1 cellular context compared by ENCODE assay signal in the genomic region with DNA sequence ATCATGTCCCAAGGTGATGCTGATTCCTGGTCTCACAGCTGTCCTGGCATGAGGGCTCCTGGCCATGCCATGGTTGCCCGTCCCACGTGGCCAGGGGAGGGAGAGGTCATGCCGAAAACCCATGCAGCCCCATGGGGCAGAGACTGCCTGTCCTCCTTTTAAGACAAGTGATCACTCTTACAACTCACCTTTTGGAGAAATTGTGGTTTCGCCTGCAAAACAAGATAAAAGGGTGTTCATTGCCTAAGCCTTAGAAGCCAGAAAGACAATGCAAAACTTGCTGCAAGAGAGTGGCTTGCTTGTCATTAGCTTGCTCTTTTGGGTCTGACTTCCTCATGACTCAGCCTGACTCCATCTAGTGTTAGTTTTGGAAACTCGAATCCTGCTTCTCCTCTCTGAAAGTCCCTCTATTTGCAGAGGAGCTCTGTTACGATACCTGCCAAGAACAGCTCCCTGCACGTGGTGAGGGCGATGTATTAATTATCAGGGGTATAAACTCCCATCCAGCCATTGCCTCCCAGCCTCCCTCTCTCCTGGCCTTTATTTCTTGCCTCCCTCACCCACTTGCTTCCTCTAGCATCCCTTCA.
TF ChIP-seq lines count a peak whose summit lies in the region.

No MANE protein-coding gene starts in this region.

TF ChIP-seq in K562, 482 proteins besides CTCF, POLR2A, EP300 and RAD21 (continued from another document and continues in another):
- TF ChIP-seq, protein P1, sequence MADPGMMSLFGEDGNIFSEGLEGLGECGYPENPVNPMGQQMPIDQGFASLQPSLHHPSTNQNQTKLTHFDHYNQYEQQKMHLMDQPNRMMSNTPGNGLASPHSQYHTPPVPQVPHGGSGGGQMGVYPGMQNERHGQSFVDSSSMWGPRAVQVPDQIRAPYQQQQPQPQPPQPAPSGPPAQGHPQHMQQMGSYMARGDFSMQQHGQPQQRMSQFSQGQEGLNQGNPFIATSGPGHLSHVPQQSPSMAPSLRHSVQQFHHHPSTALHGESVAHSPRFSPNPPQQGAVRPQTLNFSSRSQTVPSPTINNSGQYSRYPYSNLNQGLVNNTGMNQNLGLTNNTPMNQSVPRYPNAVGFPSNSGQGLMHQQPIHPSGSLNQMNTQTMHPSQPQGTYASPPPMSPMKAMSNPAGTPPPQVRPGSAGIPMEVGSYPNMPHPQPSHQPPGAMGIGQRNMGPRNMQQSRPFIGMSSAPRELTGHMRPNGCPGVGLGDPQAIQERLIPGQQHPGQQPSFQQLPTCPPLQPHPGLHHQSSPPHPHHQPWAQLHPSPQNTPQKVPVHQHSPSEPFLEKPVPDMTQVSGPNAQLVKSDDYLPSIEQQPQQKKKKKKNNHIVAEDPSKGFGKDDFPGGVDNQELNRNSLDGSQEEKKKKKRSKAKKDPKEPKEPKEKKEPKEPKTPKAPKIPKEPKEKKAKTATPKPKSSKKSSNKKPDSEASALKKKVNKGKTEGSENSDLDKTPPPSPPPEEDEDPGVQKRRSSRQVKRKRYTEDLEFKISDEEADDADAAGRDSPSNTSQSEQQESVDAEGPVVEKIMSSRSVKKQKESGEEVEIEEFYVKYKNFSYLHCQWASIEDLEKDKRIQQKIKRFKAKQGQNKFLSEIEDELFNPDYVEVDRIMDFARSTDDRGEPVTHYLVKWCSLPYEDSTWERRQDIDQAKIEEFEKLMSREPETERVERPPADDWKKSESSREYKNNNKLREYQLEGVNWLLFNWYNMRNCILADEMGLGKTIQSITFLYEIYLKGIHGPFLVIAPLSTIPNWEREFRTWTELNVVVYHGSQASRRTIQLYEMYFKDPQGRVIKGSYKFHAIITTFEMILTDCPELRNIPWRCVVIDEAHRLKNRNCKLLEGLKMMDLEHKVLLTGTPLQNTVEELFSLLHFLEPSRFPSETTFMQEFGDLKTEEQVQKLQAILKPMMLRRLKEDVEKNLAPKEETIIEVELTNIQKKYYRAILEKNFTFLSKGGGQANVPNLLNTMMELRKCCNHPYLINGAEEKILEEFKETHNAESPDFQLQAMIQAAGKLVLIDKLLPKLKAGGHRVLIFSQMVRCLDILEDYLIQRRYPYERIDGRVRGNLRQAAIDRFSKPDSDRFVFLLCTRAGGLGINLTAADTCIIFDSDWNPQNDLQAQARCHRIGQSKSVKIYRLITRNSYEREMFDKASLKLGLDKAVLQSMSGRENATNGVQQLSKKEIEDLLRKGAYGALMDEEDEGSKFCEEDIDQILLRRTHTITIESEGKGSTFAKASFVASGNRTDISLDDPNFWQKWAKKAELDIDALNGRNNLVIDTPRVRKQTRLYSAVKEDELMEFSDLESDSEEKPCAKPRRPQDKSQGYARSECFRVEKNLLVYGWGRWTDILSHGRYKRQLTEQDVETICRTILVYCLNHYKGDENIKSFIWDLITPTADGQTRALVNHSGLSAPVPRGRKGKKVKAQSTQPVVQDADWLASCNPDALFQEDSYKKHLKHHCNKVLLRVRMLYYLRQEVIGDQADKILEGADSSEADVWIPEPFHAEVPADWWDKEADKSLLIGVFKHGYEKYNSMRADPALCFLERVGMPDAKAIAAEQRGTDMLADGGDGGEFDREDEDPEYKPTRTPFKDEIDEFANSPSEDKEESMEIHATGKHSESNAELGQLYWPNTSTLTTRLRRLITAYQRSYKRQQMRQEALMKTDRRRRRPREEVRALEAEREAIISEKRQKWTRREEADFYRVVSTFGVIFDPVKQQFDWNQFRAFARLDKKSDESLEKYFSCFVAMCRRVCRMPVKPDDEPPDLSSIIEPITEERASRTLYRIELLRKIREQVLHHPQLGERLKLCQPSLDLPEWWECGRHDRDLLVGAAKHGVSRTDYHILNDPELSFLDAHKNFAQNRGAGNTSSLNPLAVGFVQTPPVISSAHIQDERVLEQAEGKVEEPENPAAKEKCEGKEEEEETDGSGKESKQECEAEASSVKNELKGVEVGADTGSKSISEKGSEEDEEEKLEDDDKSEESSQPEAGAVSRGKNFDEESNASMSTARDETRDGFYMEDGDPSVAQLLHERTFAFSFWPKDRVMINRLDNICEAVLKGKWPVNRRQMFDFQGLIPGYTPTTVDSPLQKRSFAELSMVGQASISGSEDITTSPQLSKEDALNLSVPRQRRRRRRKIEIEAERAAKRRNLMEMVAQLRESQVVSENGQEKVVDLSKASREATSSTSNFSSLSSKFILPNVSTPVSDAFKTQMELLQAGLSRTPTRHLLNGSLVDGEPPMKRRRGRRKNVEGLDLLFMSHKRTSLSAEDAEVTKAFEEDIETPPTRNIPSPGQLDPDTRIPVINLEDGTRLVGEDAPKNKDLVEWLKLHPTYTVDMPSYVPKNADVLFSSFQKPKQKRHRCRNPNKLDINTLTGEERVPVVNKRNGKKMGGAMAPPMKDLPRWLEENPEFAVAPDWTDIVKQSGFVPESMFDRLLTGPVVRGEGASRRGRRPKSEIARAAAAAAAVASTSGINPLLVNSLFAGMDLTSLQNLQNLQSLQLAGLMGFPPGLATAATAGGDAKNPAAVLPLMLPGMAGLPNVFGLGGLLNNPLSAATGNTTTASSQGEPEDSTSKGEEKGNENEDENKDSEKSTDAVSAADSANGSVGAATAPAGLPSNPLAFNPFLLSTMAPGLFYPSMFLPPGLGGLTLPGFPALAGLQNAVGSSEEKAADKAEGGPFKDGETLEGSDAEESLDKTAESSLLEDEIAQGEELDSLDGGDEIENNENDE (IDR thresholded peaks at IDR 0.05; ENCODE audit: low read depth, low read length): no peak
- TF ChIP-seq DMBX1 (CRISPR knock-in tag; IDR thresholded peaks at IDR 0.05; ENCODE audit: borderline replicate concordance) (0 out of 2 replicates have a peak, but pooled peaks have one; percentile 40), GATAD2B (IDR thresholded peaks at IDR 0.05; ENCODE audit: borderline replicate concordance) (no peak), SUPT5H (IDR thresholded peaks at IDR 0.05) (no peak), ZZZ3 (IDR thresholded peaks at IDR 0.05) (no peak), ZNF174 (CRISPR knock-in tag; IDR thresholded peaks at IDR 0.05) (no peak), KLF6 (CRISPR knock-in tag; IDR thresholded peaks at IDR 0.05; ENCODE audit: borderline replicate concordance) (no peak), POU5F1 (IDR thresholded peaks at IDR 0.05; ENCODE audit: borderline replicate concordance, low read depth, low read length, partially characterized antibody) (no peak), ZSCAN29 (IDR thresholded peaks at IDR 0.05) (no peak), ZNF444 (CRISPR knock-in tag; IDR thresholded peaks at IDR 0.05) (no peak), MYNN (IDR thresholded peaks at IDR 0.05) (peak; percentile 50; the same call in 1 of the 2 replicates), MYNN (CRISPR knock-in tag; IDR thresholded peaks at IDR 0.05) (no peak), MTA2 (IDR thresholded peaks at IDR 0.05; ENCODE audit: low read depth) (peak; percentile 78), NBN (IDR thresholded peaks at IDR 0.05; ENCODE audit: low read depth) (peak; percentile 86), MEF2D (tag; conservative IDR thresholded peaks at IDR 0.05; ENCODE audit: low read depth) (peak; percentile 63; the same call in 1 of the 2 replicates), RB1 (IDR thresholded peaks at IDR 0.05; ENCODE audit: low read depth) (peak; percentile 55; the same call in 1 of the 2 replicates), RBFOX2 (IDR thresholded peaks at IDR 0.05; ENCODE audit: low read depth, low read length) (no peak), MTA3 (IDR thresholded peaks at IDR 0.05; ENCODE audit: borderline replicate concordance) (peak; percentile 79; the same call in 1 of the 2 replicates)
- TF ChIP-seq, protein P2, sequence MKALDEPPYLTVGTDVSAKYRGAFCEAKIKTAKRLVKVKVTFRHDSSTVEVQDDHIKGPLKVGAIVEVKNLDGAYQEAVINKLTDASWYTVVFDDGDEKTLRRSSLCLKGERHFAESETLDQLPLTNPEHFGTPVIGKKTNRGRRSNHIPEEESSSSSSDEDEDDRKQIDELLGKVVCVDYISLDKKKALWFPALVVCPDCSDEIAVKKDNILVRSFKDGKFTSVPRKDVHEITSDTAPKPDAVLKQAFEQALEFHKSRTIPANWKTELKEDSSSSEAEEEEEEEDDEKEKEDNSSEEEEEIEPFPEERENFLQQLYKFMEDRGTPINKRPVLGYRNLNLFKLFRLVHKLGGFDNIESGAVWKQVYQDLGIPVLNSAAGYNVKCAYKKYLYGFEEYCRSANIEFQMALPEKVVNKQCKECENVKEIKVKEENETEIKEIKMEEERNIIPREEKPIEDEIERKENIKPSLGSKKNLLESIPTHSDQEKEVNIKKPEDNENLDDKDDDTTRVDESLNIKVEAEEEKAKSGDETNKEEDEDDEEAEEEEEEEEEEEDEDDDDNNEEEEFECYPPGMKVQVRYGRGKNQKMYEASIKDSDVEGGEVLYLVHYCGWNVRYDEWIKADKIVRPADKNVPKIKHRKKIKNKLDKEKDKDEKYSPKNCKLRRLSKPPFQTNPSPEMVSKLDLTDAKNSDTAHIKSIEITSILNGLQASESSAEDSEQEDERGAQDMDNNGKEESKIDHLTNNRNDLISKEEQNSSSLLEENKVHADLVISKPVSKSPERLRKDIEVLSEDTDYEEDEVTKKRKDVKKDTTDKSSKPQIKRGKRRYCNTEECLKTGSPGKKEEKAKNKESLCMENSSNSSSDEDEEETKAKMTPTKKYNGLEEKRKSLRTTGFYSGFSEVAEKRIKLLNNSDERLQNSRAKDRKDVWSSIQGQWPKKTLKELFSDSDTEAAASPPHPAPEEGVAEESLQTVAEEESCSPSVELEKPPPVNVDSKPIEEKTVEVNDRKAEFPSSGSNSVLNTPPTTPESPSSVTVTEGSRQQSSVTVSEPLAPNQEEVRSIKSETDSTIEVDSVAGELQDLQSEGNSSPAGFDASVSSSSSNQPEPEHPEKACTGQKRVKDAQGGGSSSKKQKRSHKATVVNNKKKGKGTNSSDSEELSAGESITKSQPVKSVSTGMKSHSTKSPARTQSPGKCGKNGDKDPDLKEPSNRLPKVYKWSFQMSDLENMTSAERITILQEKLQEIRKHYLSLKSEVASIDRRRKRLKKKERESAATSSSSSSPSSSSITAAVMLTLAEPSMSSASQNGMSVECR (CRISPR knock-in tag; IDR thresholded peaks at IDR 0.05): no peak
- TF ChIP-seq, protein P3, sequence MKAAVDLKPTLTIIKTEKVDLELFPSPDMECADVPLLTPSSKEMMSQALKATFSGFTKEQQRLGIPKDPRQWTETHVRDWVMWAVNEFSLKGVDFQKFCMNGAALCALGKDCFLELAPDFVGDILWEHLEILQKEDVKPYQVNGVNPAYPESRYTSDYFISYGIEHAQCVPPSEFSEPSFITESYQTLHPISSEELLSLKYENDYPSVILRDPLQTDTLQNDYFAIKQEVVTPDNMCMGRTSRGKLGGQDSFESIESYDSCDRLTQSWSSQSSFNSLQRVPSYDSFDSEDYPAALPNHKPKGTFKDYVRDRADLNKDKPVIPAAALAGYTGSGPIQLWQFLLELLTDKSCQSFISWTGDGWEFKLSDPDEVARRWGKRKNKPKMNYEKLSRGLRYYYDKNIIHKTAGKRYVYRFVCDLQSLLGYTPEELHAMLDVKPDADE (conservative IDR thresholded peaks at IDR 0.05; ENCODE audit: control insufficient read depth, low read depth, low read length): no peak
- TF ChIP-seq, protein P4, sequence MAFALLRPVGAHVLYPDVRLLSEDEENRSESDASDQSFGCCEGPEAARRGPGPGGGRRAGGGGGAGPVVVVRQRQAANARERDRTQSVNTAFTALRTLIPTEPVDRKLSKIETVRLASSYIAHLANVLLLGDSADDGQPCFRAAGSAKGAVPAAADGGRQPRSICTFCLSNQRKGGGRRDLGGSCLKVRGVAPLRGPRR (CRISPR knock-in tag; IDR thresholded peaks at IDR 0.05): no peak
- TF ChIP-seq, protein P5, sequence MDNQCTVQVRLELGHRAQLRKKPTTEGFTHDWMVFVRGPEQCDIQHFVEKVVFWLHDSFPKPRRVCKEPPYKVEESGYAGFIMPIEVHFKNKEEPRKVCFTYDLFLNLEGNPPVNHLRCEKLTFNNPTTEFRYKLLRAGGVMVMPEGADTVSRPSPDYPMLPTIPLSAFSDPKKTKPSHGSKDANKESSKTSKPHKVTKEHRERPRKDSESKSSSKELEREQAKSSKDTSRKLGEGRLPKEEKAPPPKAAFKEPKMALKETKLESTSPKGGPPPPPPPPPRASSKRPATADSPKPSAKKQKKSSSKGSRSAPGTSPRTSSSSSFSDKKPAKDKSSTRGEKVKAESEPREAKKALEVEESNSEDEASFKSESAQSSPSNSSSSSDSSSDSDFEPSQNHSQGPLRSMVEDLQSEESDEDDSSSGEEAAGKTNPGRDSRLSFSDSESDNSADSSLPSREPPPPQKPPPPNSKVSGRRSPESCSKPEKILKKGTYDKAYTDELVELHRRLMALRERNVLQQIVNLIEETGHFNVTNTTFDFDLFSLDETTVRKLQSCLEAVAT (IDR thresholded peaks at IDR 0.05): peak; percentile 15 to 97; a peak in 2 of 4 replicates
- TF ChIP-seq, protein P6, sequence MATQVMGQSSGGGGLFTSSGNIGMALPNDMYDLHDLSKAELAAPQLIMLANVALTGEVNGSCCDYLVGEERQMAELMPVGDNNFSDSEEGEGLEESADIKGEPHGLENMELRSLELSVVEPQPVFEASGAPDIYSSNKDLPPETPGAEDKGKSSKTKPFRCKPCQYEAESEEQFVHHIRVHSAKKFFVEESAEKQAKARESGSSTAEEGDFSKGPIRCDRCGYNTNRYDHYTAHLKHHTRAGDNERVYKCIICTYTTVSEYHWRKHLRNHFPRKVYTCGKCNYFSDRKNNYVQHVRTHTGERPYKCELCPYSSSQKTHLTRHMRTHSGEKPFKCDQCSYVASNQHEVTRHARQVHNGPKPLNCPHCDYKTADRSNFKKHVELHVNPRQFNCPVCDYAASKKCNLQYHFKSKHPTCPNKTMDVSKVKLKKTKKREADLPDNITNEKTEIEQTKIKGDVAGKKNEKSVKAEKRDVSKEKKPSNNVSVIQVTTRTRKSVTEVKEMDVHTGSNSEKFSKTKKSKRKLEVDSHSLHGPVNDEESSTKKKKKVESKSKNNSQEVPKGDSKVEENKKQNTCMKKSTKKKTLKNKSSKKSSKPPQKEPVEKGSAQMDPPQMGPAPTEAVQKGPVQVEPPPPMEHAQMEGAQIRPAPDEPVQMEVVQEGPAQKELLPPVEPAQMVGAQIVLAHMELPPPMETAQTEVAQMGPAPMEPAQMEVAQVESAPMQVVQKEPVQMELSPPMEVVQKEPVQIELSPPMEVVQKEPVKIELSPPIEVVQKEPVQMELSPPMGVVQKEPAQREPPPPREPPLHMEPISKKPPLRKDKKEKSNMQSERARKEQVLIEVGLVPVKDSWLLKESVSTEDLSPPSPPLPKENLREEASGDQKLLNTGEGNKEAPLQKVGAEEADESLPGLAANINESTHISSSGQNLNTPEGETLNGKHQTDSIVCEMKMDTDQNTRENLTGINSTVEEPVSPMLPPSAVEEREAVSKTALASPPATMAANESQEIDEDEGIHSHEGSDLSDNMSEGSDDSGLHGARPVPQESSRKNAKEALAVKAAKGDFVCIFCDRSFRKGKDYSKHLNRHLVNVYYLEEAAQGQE (CRISPR knock-in tag; IDR thresholded peaks at IDR 0.05; ENCODE audit: low read depth): no peak
- TF ChIP-seq, protein P7, sequence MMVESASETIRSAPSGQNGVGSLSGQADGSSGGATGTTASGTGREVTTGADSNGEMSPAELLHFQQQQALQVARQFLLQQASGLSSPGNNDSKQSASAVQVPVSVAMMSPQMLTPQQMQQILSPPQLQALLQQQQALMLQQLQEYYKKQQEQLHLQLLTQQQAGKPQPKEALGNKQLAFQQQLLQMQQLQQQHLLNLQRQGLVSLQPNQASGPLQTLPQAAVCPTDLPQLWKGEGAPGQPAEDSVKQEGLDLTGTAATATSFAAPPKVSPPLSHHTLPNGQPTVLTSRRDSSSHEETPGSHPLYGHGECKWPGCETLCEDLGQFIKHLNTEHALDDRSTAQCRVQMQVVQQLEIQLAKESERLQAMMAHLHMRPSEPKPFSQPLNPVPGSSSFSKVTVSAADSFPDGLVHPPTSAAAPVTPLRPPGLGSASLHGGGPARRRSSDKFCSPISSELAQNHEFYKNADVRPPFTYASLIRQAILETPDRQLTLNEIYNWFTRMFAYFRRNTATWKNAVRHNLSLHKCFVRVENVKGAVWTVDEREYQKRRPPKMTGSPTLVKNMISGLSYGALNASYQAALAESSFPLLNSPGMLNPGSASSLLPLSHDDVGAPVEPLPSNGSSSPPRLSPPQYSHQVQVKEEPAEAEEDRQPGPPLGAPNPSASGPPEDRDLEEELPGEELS (CRISPR knock-in tag; IDR thresholded peaks at IDR 0.05; ENCODE audit: borderline replicate concordance): no peak
